In the genomic region with DNA sequence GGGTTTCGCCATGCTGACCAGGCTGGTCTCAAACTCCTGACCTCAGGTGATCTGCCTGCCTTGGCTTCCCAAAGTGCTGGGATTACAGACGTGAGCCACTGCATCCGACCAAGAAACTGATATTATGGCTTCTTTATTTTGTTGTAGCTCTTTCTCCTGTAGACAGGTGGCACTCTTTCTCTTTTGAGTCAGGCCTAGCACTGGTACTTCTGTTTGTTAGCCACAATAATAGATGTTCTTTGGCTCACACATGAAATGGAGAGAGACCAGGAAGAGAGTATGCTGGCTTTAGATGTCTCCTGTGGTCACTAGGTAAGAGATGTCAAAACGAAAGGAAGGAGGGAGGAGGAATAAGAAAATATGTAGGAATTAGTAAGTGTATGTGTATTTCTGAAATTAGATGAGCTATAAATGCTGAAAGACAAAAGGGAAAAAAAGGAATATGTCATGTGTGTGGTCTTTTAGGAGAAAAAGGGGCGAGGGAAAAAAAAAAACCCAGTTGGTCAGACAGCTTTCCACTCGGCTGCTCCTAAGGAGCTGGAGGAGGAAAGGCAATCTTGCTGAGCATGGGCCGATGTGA, we compare ENCODE assay signal across 8 cellular contexts.
A peak's percentile ranks its signal among the peaks of the same experiment; 100 is the strongest.
DNase-seq lines count a peak whose midpoint lies in the region; ATAC-seq, FAIRE-seq and TF ChIP-seq lines count a peak whose summit lies in the region.

No MANE protein-coding gene starts in this region.

- H3K36me3 ChIP-seq in Panc1 (ENCODE audit: control insufficient read depth, insufficient read depth, low read length) (no peaks in the 10 kb centered on the region; the same call in 1 of the 2 replicates), endodermal cell (ENCODE audit: control insufficient read depth, insufficient read depth, low read length) (peaks cover 94% of the 10 kb centered on the region)

- H3K4me3 ChIP-seq in HL-60 (replicated peaks; ENCODE audit: insufficient read depth, low read length) (no peak overlapping the region), Panc1 (ENCODE audit: low read depth in 2 of 2, low read length in 2 of 2) (no peak overlapping the region), endodermal cell (ENCODE audit: low read length) (no peak overlapping the region)

- intact Hi-C loops in Panc1 (cut with micrococcal nuclease; ENCODE audit: unreplicated experiment) = loop anchor here (1.0 kb wide), 1 partner anchor 402 kb away; no protein-coding TSS in a partner anchor

- H3K27me3 ChIP-seq in HL-60 (ENCODE audit: insufficient read depth, poor library complexity, severe bottlenecking) (no peaks in the 10 kb centered on the region), Panc1 (ENCODE audit: control insufficient read depth, insufficient read depth, low read length) (no peaks in the 10 kb centered on the region), endodermal cell (ENCODE audit: control insufficient read depth, insufficient read depth, low read length, poor library complexity, severe bottlenecking) (no peaks in the 10 kb centered on the region)

- POLR2A ChIA-PET in Panc1 (lab: Charles Lee) = interaction anchor here (0.6 kb wide), 1 partner anchor 17 kb away, joined by 4 read pairs; no protein-coding TSS in a partner anchor

- no peak overlapping the region for H3K9ac ChIP-seq in endodermal cell (ENCODE audit: extremely low read depth, low read length, poor library complexity, severe bottlenecking)

- H3K4me1 ChIP-seq in Panc1 (ENCODE audit: control insufficient read depth, insufficient read depth, low read length) = no peaks in the 10 kb centered on the region
- H3K4me1 ChIP-seq in endodermal cell (ENCODE audit: control insufficient read depth, insufficient read depth, low read length) = no peaks in the 10 kb centered on the region

- H3K27me3 Mint-ChIP-seq in endodermal cell (ENCODE audit: insufficient read depth) (no peaks in the 10 kb centered on the region), naive B cell (no peaks in the 10 kb centered on the region)

- peaks cover 42% of the 10 kb centered on the region for H3K36me3 Mint-ChIP-seq in endodermal cell (ENCODE audit: low read depth)
- peaks cover 13 to 32% of the 10 kb centered on the region in 2 donors for H3K36me3 Mint-ChIP-seq in naive B cell

- in situ Hi-C loops in Panc1 (cut with HindIII; ENCODE audit: low pct_unique_long_range_greater_than_20kb, low sequenced_read_pairs) = no loop called here

- no TSS peak for BruUV-seq in Panc1 (replicated peaks; lab: Mats Ljungman, UMichigan)

- H3K27ac Mint-ChIP-seq in endodermal cell (no peak overlapping the region), naive B cell (no peak overlapping the region)

- no peaks in the 10 kb centered on the region for H3K9me3 Mint-ChIP-seq in endodermal cell
- peaks cover 0 to 5% (median 4%) of the 10 kb centered on the region in 7 donors for H3K9me3 Mint-ChIP-seq in naive B cell

- H3K27ac ChIP-seq in HL-60 (replicated peaks) (no peak overlapping the region), Panc1 (ENCODE audit: low read length) (no peak overlapping the region), endodermal cell (ENCODE audit: low read depth, low read length) (no peak overlapping the region)

- peak; percentile 89; the same call in 1 of the 2 replicates for ATAC-seq in Panc1
- no peak for ATAC-seq in naive B cell (ENCODE audit: low read depth in 2 of 2)
- ATAC-seq in GM18868 (IDR thresholded peaks at IDR 0.05; ENCODE audit: unreplicated experiment) = no peak
- no peak for ATAC-seq in HG03460 (IDR thresholded peaks at IDR 0.05; ENCODE audit: unreplicated experiment)

- DNase-seq in D721Med (ENCODE audit: insufficient read length, low spot score) (no peak), HL-60 (ENCODE audit: low read depth in 1 of 2, low spot score in 1 of 2) (peak in 1 of 2 experiments; percentile 22), Panc1 (ENCODE audit: low read depth, low spot score) (no peak), endodermal cell (no peak), naive B cell (peak; percentile 3)
- no peak for DNase-seq in activated CD4-positive, CD25-positive, alpha-beta regulatory T cell (lab: John Stamatoyannopoulos, UW)

- 74 to 77% methylated on average over 6 to 7 of the region's 7 CpGs for WGBS in endodermal cell (ENCODE audit: insufficient coverage in 1 of 2, insufficient read length in 1 of 2), 2 experiments

- CTCF ChIA-PET in Panc1 (lab: Charles Lee) = interaction anchor here (0.6 to 1.8 kb wide), 14 partner anchors 14 to 402 kb away, joined by 3 to 8 read pairs (median 4); no protein-coding TSS in a partner anchor

- H3K9me3 ChIP-seq in Panc1 (ENCODE audit: control insufficient read depth, insufficient read depth, low read depth, low read length) (no peaks in the 10 kb centered on the region), endodermal cell (ENCODE audit: control insufficient read depth, low read length) (no peaks in the 10 kb centered on the region)

- FAIRE-seq in D721Med (lab: Jason Lieb, UNC) = no peak

- H3K4me1 Mint-ChIP-seq in endodermal cell = no peaks in the 10 kb centered on the region
- no peaks in the 10 kb centered on the region for H3K4me1 Mint-ChIP-seq in naive B cell

- H3K4me3 Mint-ChIP-seq in endodermal cell (no peak overlapping the region), naive B cell (no peak overlapping the region)

- TF ChIP-seq CTCF in D721Med (IDR thresholded peaks at IDR 0.05; ENCODE audit: insufficient read depth, missing control alignments) (peak; percentile 72), HL-60 (IDR thresholded peaks at IDR 0.05; ENCODE audit: insufficient read depth, low read length) (peak; percentile 24), Panc1 (IDR thresholded peaks at IDR 0.05) (peak; percentile 82), endodermal cell (conservative IDR thresholded peaks at IDR 0.05) (peak; percentile 81)

Comparison
In these comparisons a context has a peak if more than half of its experiments do, and no peak if none do; other contexts are left out.
1. CTCF ChIP-seq: peak in every context shown above with its lines; median percentile 82 in Panc1; 81 in endodermal cell; 72 in D721Med; 24 in HL-60.